10 cellular contexts compared by ENCODE assay signal in genomic region chr22:39239561-39240423, GRCh38. TPM values are rescaled to one million over a fixed set of nuclear protein-coding genes. Genes with fewer than 3 reads are reported as not detected.
DNase-seq lines count a peak whose midpoint lies in the region; ATAC-seq, FAIRE-seq and TF ChIP-seq lines count a peak whose summit lies in the region.
"Had no signal": no experiment of that assay in that cellular context is flagged by ENCODE, and none has a peak within 500 bp of the region (broad histone marks: within the 10 kb centered on the region; RNA-seq: fewer than 3 reads in every experiment).

No MANE protein-coding gene starts in this region.

- H3K27ac ChIP-seq in coronary artery: peak overlapping the region in 1 of 2 donors; percentile 70

- DNase-seq in COR-L47 (lab: John Stamatoyannopoulos, UW) (peak; percentile 81), NCI-H2171 treated with DMSO at 0.1 percent for 48 hours (lab: John Stamatoyannopoulos, UW) (peak; percentile 86), bronchial epithelial cell (ENCODE audit: low read depth) (peak; percentile 56), myocyte (ENCODE audit: low read depth) (peak; percentile 69), coronary artery (ENCODE audit: low spot score) (no peak), HUDEP-2 (lab: John Stamatoyannopoulos, UW; ENCODE audit: unreplicated experiment in 76 of 76) (no peak)
- DNase-seq: H9 had no signal

- ATAC-seq in HG03439 (IDR thresholded peaks at IDR 0.05; ENCODE audit: unreplicated experiment) (no peak), GM21447 (IDR thresholded peaks at IDR 0.05; ENCODE audit: unreplicated experiment) (no peak)

- no peak overlapping the region for H3K4me3 ChIP-seq in bronchial epithelial cell (ENCODE audit: low read depth, low read length)
- no peak overlapping the region for H3K4me3 ChIP-seq in coronary artery

- no peak for TF ChIP-seq CTCF in bronchial epithelial cell (IDR thresholded peaks at IDR 0.05; ENCODE audit: insufficient read depth, low read length, severe bottlenecking)
- TF ChIP-seq CTCF in coronary artery (IDR thresholded peaks at IDR 0.05): no peak

- no peaks in the 10 kb centered on the region for H3K36me3 ChIP-seq in bronchial epithelial cell (ENCODE audit: control insufficient read depth, insufficient read depth, low read length)

- FAIRE-seq in bronchial epithelial cell (lab: Jason Lieb, UNC): peak; percentile 86
- FAIRE-seq: G401.6 had no signal

- H3K27me3 ChIP-seq in bronchial epithelial cell (ENCODE audit: control insufficient read depth, insufficient read depth, low read length): no peaks in the 10 kb centered on the region

RNA-seq across cellular contexts. Expression of gene PDGFB, which starts 5.0 kb away (rescaled TPM):
- total RNA-seq in bronchial epithelial cell (1.1 and 5.6 TPM in 2 replicates), myocyte (6.7 and 10.2 TPM in 2 replicates)
- 19.4 TPM for polyA plus RNA-seq in myocyte (2012)

Comparison
In these comparisons a context has a peak if more than half of its experiments do, and no peak if none do; other contexts are left out.
1. DNase-seq: peak in COR-L47 (single experiment), NCI-H2171 treated with DMSO at 0.1 percent for 48 hours (single experiment), bronchial epithelial cell (single experiment) and myocyte (single experiment); none in coronary artery (single experiment) and HUDEP-2 (0 of 76).